In genomic region chr7:8068892-8069686, GRCh38 we compare ENCODE assay signal across 25 cellular contexts.
A peak's percentile ranks its signal among the peaks of the same experiment; 100 is the strongest.
DNase-seq lines count a peak whose midpoint lies in the region; ATAC-seq and TF ChIP-seq lines count a peak whose summit lies in the region.
"Had no signal": no experiment of that assay in that cellular context is flagged by ENCODE, and none has a peak within 500 bp of the region (broad histone marks: within the 10 kb centered on the region; RNA-seq: fewer than 3 reads in every experiment).

No MANE protein-coding gene starts in this region.

- H3K27ac Mint-ChIP-seq in CD8-positive, alpha-beta T cell: peak overlapping the region; percentile 52
- H3K27ac Mint-ChIP-seq: activated CD8-positive, alpha-beta T cell treated with anti-CD3 and anti-CD28 coated beads, Interleukin-2, amount 10 ng/mL, durations not matched to agents 7 days and 5 days; activated naive CD4-positive, alpha-beta T cell treated with anti-CD3 and anti-CD28 coated beads, Interleukin-2, amount 10 ng/mL, durations not matched to agents 7 days and 5 days had no signal

- H3K4me3 ChIP-seq in CD8-positive, alpha-beta T cell (ENCODE audit: low read depth, low read length): no peak overlapping the region
- H3K4me3 ChIP-seq in right cardiac atrium (ENCODE audit: low read length): no peak overlapping the region
- H3K4me3 ChIP-seq: lung, SJSA1, tibial artery had no signal

- H3K9me3 ChIP-seq in CD8-positive, alpha-beta T cell (ENCODE audit: low read length): no peaks in the 10 kb centered on the region
- no peaks in the 10 kb centered on the region for H3K9me3 ChIP-seq in right cardiac atrium (ENCODE audit: control insufficient read depth, low read length)
- H3K9me3 ChIP-seq: SJSA1, tibial artery had no signal

- H3K36me3 ChIP-seq in CD8-positive, alpha-beta T cell (ENCODE audit: insufficient read depth, low read length): no peaks in the 10 kb centered on the region
- H3K36me3 ChIP-seq: SJSA1 had no signal

- no peak for DNase-seq in CD8-positive, alpha-beta T cell
- peak in 31 of 61 donors; percentile 1 to 67 (median 16) for DNase-seq in caudate nucleus (lab: John Stamatoyannopoulos, UW)
- DNase-seq in right cardiac atrium: peak; percentile 44 to 67 (median 62)
- DNase-seq in pons (ENCODE audit: low spot score): peak; percentile 37
- no peak for DNase-seq in stimulated activated CD4-positive, alpha-beta T cell treated with anti-CD3 and anti-CD28 coated beads, Interleukin-4, amount 100 ng/mL, for 1 hour
- no peak for DNase-seq in T-helper 2 cell
- no peak for DNase-seq in A172 (ENCODE audit: low spot score)
- no peak for DNase-seq in NCI-H774 (lab: John Stamatoyannopoulos, UW)
- DNase-seq: activated CD8-positive, alpha-beta T cell treated with anti-CD3 and anti-CD28 coated beads, Interleukin-2, amount 10 ng/mL, durations not matched to agents 7 days and 5 days; activated naive CD4-positive, alpha-beta T cell treated with anti-CD3 and anti-CD28 coated beads, Interleukin-2, amount 10 ng/mL, durations not matched to agents 7 days and 5 days; activated T-cell treated with anti-CD3 and anti-CD28 coated beads, Interleukin-2, amount 50 U/mL, for 4 hours; CD8-positive, alpha-beta memory T cell; DND-41; GOT3; KBM-7; NCI-H146; NCI-H2171 treated with DMSO at 0.1 percent for 48 hours; NCI-H748 treated with DMSO at 0.1 percent for 48 hours; PC-3; stimulated activated CD4-positive, alpha-beta T cell treated with anti-CD3 and anti-CD28 coated beads, Interleukin-2, amount 100 ng/mL, for 24 hours; stimulated activated naive CD4-positive, alpha-beta T cell treated with Interleukin-2 at 50 U/mL for 16 hours; tibial artery had no signal

- TF ChIP-seq CTCF in CD8-positive, alpha-beta T cell (IDR thresholded peaks at IDR 0.05): no peak

- intact Hi-C loops in CD8-positive, alpha-beta T cell (cut with DNase I, micrococcal nuclease): no loop called here
- intact Hi-C loops in right cardiac atrium (cut with DNase I): no loop called here

- H3K4me1 Mint-ChIP-seq in CD8-positive, alpha-beta T cell (ENCODE audit: low read depth): peaks cover 65% of the 10 kb centered on the region

- CTCF ChIA-PET in CD8-positive, alpha-beta T cell (lab: Charles Lee): interaction anchor here (0.6 kb wide), 2 partner anchors 46 to 1430 kb away, joined by 3 read pairs; no protein-coding TSS in a partner anchor

- H3K9me3 Mint-ChIP-seq in CD8-positive, alpha-beta T cell: no peaks in the 10 kb centered on the region
- H3K9me3 Mint-ChIP-seq: activated T-cell treated with anti-CD3 and anti-CD28 coated beads, Interleukin-2, amount 50 U/mL, for 4 hours; CD8-positive, alpha-beta memory T cell had no signal

- no peak for ATAC-seq in CD8-positive, alpha-beta T cell
- ATAC-seq in right cardiac atrium: peak; percentile 62 to 92
- ATAC-seq: activated CD4-positive, CD25-positive, alpha-beta regulatory T cell treated with anti-CD3 and anti-CD28 coated beads, Interleukin-2, amount 50 U/mL, for 24 hours; activated CD8-positive, alpha-beta T cell treated with anti-CD3 and anti-CD28 coated beads, Interleukin-2, amount 10 ng/mL, durations not matched to agents 7 days and 5 days; activated T-cell treated with anti-CD3 and anti-CD28 coated beads, Interleukin-2, amount 50 U/mL, for 4 hours; PC-3 had no signal

- H3K27me3 ChIP-seq in CD8-positive, alpha-beta T cell (ENCODE audit: insufficient read depth, low read length): no peaks in the 10 kb centered on the region
- H3K27me3 ChIP-seq in right cardiac atrium (ENCODE audit: control insufficient read depth, insufficient read depth): no peaks in the 10 kb centered on the region
- H3K27me3 ChIP-seq: SJSA1, tibial artery had no signal

- WGBS in right cardiac atrium: 63% methylated on average over 12 of the region's 12 CpGs

- H3K4me3 Mint-ChIP-seq in CD8-positive, alpha-beta T cell: no peak overlapping the region
- H3K4me3 Mint-ChIP-seq: activated CD8-positive, alpha-beta T cell treated with anti-CD3 and anti-CD28 coated beads, Interleukin-2, amount 10 ng/mL, durations not matched to agents 7 days and 5 days; activated naive CD4-positive, alpha-beta T cell treated with anti-CD3 and anti-CD28 coated beads, Interleukin-2, amount 10 ng/mL, durations not matched to agents 7 days and 5 days; activated T-cell treated with anti-CD3 and anti-CD28 coated beads, Interleukin-2, amount 50 U/mL, for 4 hours had no signal

- no peaks in the 10 kb centered on the region for H3K4me1 ChIP-seq in CD8-positive, alpha-beta T cell (ENCODE audit: insufficient read depth, low read length)
- peaks cover 1% of the 10 kb centered on the region for H3K4me1 ChIP-seq in right cardiac atrium (ENCODE audit: control insufficient read depth, insufficient read depth, low read length)
- H3K4me1 ChIP-seq: SJSA1 had no signal

- H3K27me3 Mint-ChIP-seq in CD8-positive, alpha-beta T cell (ENCODE audit: low read depth): no peaks in the 10 kb centered on the region
- H3K27me3 Mint-ChIP-seq: activated naive CD4-positive, alpha-beta T cell treated with anti-CD3 and anti-CD28 coated beads, Interleukin-2, amount 10 ng/mL, durations not matched to agents 7 days and 5 days had no signal

- peaks cover 71% of the 10 kb centered on the region for H3K36me3 Mint-ChIP-seq in CD8-positive, alpha-beta T cell

- POLR2A ChIA-PET in CD8-positive, alpha-beta T cell (lab: Charles Lee): interaction anchor here (0.6 kb wide), 1 partner anchor 105 kb away, joined by 3 read pairs; no protein-coding TSS in a partner anchor

- no peak overlapping the region for H3K27ac ChIP-seq in CD8-positive, alpha-beta T cell (ENCODE audit: low read depth, low read length)
- H3K27ac ChIP-seq in caudate nucleus (ENCODE audit: low read depth, low read length) (no peak overlapping the region), right cardiac atrium (ENCODE audit: low read length) (no peak overlapping the region)
- H3K27ac ChIP-seq: SJSA1, tibial artery had no signal

Comparison
In these comparisons a context has a peak if more than half of its experiments do, and no peak if none do; other contexts are left out.
1. DNase-seq: peak in caudate nucleus (31 of 61), right cardiac atrium (3 of 3) and pons (single experiment); none in CD8-positive, alpha-beta T cell (0 of 7), stimulated activated CD4-positive, alpha-beta T cell treated with anti-CD3 and anti-CD28 coated beads, Interleukin-4, amount 100 ng/mL, for 1 hour (single experiment), T-helper 2 cell (0 of 5), A172 (single experiment) and NCI-H774 (single experiment).